Comparison of ENCODE assay signal across 8 cellular contexts in genomic region chr13:23320926-23321533, GRCh38.
DNase-seq lines count a peak whose midpoint lies in the region; ATAC-seq and TF ChIP-seq lines count a peak whose summit lies in the region.

No MANE protein-coding gene starts in this region.

- H3K4me1 Mint-ChIP-seq in activated T-helper 17 cell treated with anti-CD3 and anti-CD28 coated beads, Interleukin-2, amount 50 U/mL, for 72 hours, result no peaks in the 10 kb centered on the region
- peaks cover 16 to 18% of the 10 kb centered on the region in 2 experiments for H3K4me1 Mint-ChIP-seq in H9

- H3K4ac ChIP-seq in H9 (ENCODE audit: low read depth, low read length), result no peak overlapping the region

- H4K5ac ChIP-seq in H9 (ENCODE audit: insufficient read length, low read depth, low read length), result no peak overlapping the region

- H2BK5ac ChIP-seq in H9 (ENCODE audit: insufficient read length, low read length), result no peak overlapping the region

- no peak overlapping the region for H2AK5ac ChIP-seq in H9 (ENCODE audit: insufficient read length, low read length)

- H3K36me3 Mint-ChIP-seq in activated T-helper 17 cell treated with anti-CD3 and anti-CD28 coated beads, Interleukin-2, amount 50 U/mL, for 72 hours (ENCODE audit: low read depth), result no peaks in the 10 kb centered on the region
- H3K36me3 Mint-ChIP-seq in H9 (ENCODE audit: insufficient read depth in 1 of 3, low read depth in 3 of 3), result no peaks in the 10 kb centered on the region

- no peaks in the 10 kb centered on the region for H3K9me3 ChIP-seq in osteoblast (ENCODE audit: low read depth, low read length)
- no peaks in the 10 kb centered on the region for H3K9me3 ChIP-seq in H9 (ENCODE audit: control insufficient read depth, low read depth, low read length)

- no peaks in the 10 kb centered on the region for H3K36me3 ChIP-seq in osteoblast (ENCODE audit: insufficient read depth, low read length)

- H3K23ac ChIP-seq in H9 (ENCODE audit: insufficient read length, low read depth, low read length), result no peak overlapping the region

- peak overlapping the region; percentile 11 for H2AFZ ChIP-seq in osteoblast (ENCODE audit: low read length)
- H2AFZ ChIP-seq in H9 (ENCODE audit: low read length), result no peak overlapping the region

- no peaks in the 10 kb centered on the region for H3K23me2 ChIP-seq in H9 (ENCODE audit: insufficient read length, low read depth, low read length, poor library complexity, severe bottlenecking)

- TF ChIP-seq CTCF in osteoblast (IDR thresholded peaks at IDR 0.05; ENCODE audit: extremely low read depth, low read depth, low read length) (no peak), H9 (conservative IDR thresholded peaks at IDR 0.05) (no peak)

- H4K91ac ChIP-seq in H9 (ENCODE audit: insufficient read length, low read depth, low read length), result no peak overlapping the region

- H4K20me1 ChIP-seq in osteoblast (ENCODE audit: insufficient read depth, low read length), result no peaks in the 10 kb centered on the region
- H4K20me1 ChIP-seq in H9 (ENCODE audit: control insufficient read depth, insufficient read depth, insufficient read length), result no peaks in the 10 kb centered on the region

- H2BK120ac ChIP-seq in H9 (ENCODE audit: low read depth, low read length, poor library complexity, severe bottlenecking), result no peak overlapping the region

- no CpG with 5 or more reads among the region's 4 CpGs for WGBS in H9 (ENCODE audit: extremely low coverage, insufficient read length, low lambda C conversion rate)

- no peak overlapping the region for H2BK20ac ChIP-seq in H9 (ENCODE audit: low read depth, low read length, poor library complexity, severe bottlenecking)

- no peaks in the 10 kb centered on the region for H3K9me3 Mint-ChIP-seq in activated T-helper 17 cell treated with anti-CD3 and anti-CD28 coated beads, Interleukin-2, amount 50 U/mL, for 72 hours
- H3K9me3 Mint-ChIP-seq in H9, result no peaks in the 10 kb centered on the region; a peak in 1 of 5 replicates

- H3K4me3 ChIP-seq in osteoblast (ENCODE audit: insufficient read depth, low read length), result peak overlapping the region; percentile 17

- peak overlapping the region; percentile 69 for H3K4me3 Mint-ChIP-seq in activated T-helper 17 cell treated with anti-CD3 and anti-CD28 coated beads, Interleukin-2, amount 50 U/mL, for 72 hours
- H3K4me3 Mint-ChIP-seq in H9, result no peak overlapping the region

- no peak overlapping the region for H4K8ac ChIP-seq in H9 (replicated peaks; ENCODE audit: insufficient read length, low read depth, low read length)

- H3K27me3 ChIP-seq in osteoblast (ENCODE audit: insufficient read depth, low read length) (no peaks in the 10 kb centered on the region), H9 (ENCODE audit: insufficient read depth, low read length) (no peaks in the 10 kb centered on the region)

- DNase-seq in osteoblast (ENCODE audit: insufficient read length, low spot score, missing footprints), result no peak
- DNase-seq in DMS79 (lab: John Stamatoyannopoulos, UW), result no peak
- no peak for DNase-seq in DMS114 treated with DMSO at 0.1 percent for 48 hours (lab: John Stamatoyannopoulos, UW; ENCODE audit: unreplicated experiment)
- no peak for DNase-seq in NCI-H2081 treated with DMSO at 0.1 percent for 48 hours (lab: John Stamatoyannopoulos, UW)
- DNase-seq in H9, result no peak

- H3K9ac ChIP-seq in H9 (ENCODE audit: extremely low read depth, insufficient read length, low read length), result no peak overlapping the region

- no peak overlapping the region for H3K14ac ChIP-seq in H9 (ENCODE audit: insufficient read depth, low read length)

- peaks cover 10% of the 10 kb centered on the region for H3K27me3 Mint-ChIP-seq in activated T-helper 17 cell treated with anti-CD3 and anti-CD28 coated beads, Interleukin-2, amount 50 U/mL, for 72 hours
- no peaks in the 10 kb centered on the region for H3K27me3 Mint-ChIP-seq in H9 (ENCODE audit: low read depth)

- ATAC-seq in GM19025 (IDR thresholded peaks at IDR 0.05; ENCODE audit: low read depth, unreplicated experiment), result peak; percentile 23
- peak; percentile 16 for ATAC-seq in HG02759 (IDR thresholded peaks at IDR 0.05; ENCODE audit: unreplicated experiment)
- ATAC-seq in activated T-helper 17 cell treated with anti-CD3 and anti-CD28 coated beads, Interleukin-2, amount 50 U/mL, for 72 hours (replicated peaks), result peak; percentile 8

- H3K4me1 ChIP-seq in osteoblast (ENCODE audit: insufficient read depth, low read length) (peaks cover 40% of the 10 kb centered on the region), H9 (ENCODE audit: insufficient read depth, low read length) (peaks cover 3% of the 10 kb centered on the region; the same call in 1 of the 2 replicates)

- no peak overlapping the region for H3K18ac ChIP-seq in H9 (ENCODE audit: insufficient read length, low read depth, low read length)

- no peak overlapping the region for H3T11ph ChIP-seq in H9 (ENCODE audit: low read length)

- peak overlapping the region; percentile 93 for H3K27ac ChIP-seq in osteoblast (ENCODE audit: low read depth, low read length)
- H3K27ac ChIP-seq in H9 (ENCODE audit: insufficient read length, low read depth, low read length), result no peak overlapping the region

- no peak overlapping the region for H2BK12ac ChIP-seq in H9 (ENCODE audit: insufficient read length, low read depth, low read length)

- H3K4me2 ChIP-seq in osteoblast (ENCODE audit: insufficient read depth, low read length), result peak overlapping the region; percentile 68
- H3K4me2 ChIP-seq in H9 (ENCODE audit: insufficient read depth, insufficient read length, low read length), result no peak overlapping the region

- no peak overlapping the region for H2BK15ac ChIP-seq in H9 (ENCODE audit: low read depth, low read length)

- no peaks in the 10 kb centered on the region for H3K79me1 ChIP-seq in H9 (ENCODE audit: insufficient read depth, low read depth, low read length, poor library complexity, severe bottlenecking)

- H3K56ac ChIP-seq in H9 (ENCODE audit: insufficient read length, low read depth, low read length), result no peak overlapping the region

- peak overlapping the region; percentile 42 for H3K27ac Mint-ChIP-seq in activated T-helper 17 cell treated with anti-CD3 and anti-CD28 coated beads, Interleukin-2, amount 50 U/mL, for 72 hours
- H3K27ac Mint-ChIP-seq in H9, result no peak overlapping the region

- H3K79me2 ChIP-seq in osteoblast (ENCODE audit: insufficient read depth, low read length) (no peaks in the 10 kb centered on the region), H9 (ENCODE audit: insufficient read depth, low read length) (no peaks in the 10 kb centered on the region)
